Comparison of ENCODE assay signal across 8 cellular contexts in genomic region chr3:158570999-158571702, GRCh38. TPM values are rescaled to one million over a fixed set of nuclear protein-coding genes. Genes with fewer than 3 reads are reported as not detected.
DNase-seq lines count a peak whose midpoint lies in the region; ATAC-seq, FAIRE-seq and TF ChIP-seq lines count a peak whose summit lies in the region.

Gene MLF1 (plus strand): TSS chr3:158571194. CDS start chr3:158571301, 107 bp downstream.

- peak; percentile 77 for DNase-seq in GM04503 (ENCODE audit: low read depth)
- peak; percentile 94 to 98 (median 98) for DNase-seq in NCI-H1417 (lab: John Stamatoyannopoulos, UW)
- peak; percentile 67 for DNase-seq in T-helper 22 cell (ENCODE audit: low read depth)
- peak; percentile 90 for DNase-seq in astrocyte (ENCODE audit: low read depth)
- DNase-seq in left ventricle myocardium superior = peak; percentile 99
- DNase-seq in pons (ENCODE audit: low spot score) = peak; percentile 95
- DNase-seq in tibial artery = peak; percentile 97 to 98

- H3K4me1 Mint-ChIP-seq in astrocyte (ENCODE audit: low read depth, unreplicated experiment) = peaks cover 8% of the 10 kb centered on the region

- H3K4me3 ChIP-seq in astrocyte (ENCODE audit: insufficient read depth, low read depth, low read length) = peak within 1 kb of the TSS; percentile 77
- peak within 1 kb of the TSS; percentile 53 to 64 for H3K4me3 ChIP-seq in tibial artery

- H4K20me1 ChIP-seq in astrocyte (ENCODE audit: insufficient read depth, low read length) = no peaks in the 10 kb centered on the region

- peak within 1 kb of the TSS; percentile 99 for H3K27ac Mint-ChIP-seq in astrocyte (ENCODE audit: unreplicated experiment)

- no peak for TF ChIP-seq CTCF in astrocyte (IDR thresholded peaks at IDR 0.05; ENCODE audit: insufficient read depth, low read depth, low read length)
- TF ChIP-seq CTCF in tibial artery (IDR thresholded peaks at IDR 0.05) = no peak

- H3K36me3 ChIP-seq in astrocyte (ENCODE audit: insufficient read depth, low read length) = no peaks in the 10 kb centered on the region
- H3K36me3 ChIP-seq in tibial artery = no peaks in the 10 kb centered on the region

- H3K79me2 ChIP-seq in astrocyte (ENCODE audit: insufficient read depth, low read length) = no peaks in the 10 kb centered on the region

- peak; percentile 67 for FAIRE-seq in astrocyte (lab: Jason Lieb, UNC)

- intact Hi-C loops in left ventricle myocardium superior (cut with micrococcal nuclease) = no loop called here
- intact Hi-C loops in tibial artery (cut with DNase I; ENCODE audit: low total_unique reads) = loop anchor here (10.0 kb wide), 1 partner anchor 164 kb away; the partner anchor contains the start of gene RARRES1

- peak within 1 kb of the TSS; percentile 87 for H3K27ac ChIP-seq in astrocyte (ENCODE audit: low read depth, low read length)
- peak within 1 kb of the TSS; percentile 66 to 70 for H3K27ac ChIP-seq in tibial artery

- peak within 1 kb of the TSS; percentile 95 for H2AFZ ChIP-seq in astrocyte (ENCODE audit: low read depth, low read length)

- peak within 1 kb of the TSS; percentile 98 for H3K4me3 Mint-ChIP-seq in astrocyte (ENCODE audit: unreplicated experiment)

- no peaks in the 10 kb centered on the region for H3K36me3 Mint-ChIP-seq in astrocyte (ENCODE audit: low read depth, unreplicated experiment)

- H3K9me3 ChIP-seq in astrocyte (ENCODE audit: insufficient read depth, low read depth, low read length) (no peaks in the 10 kb centered on the region), tibial artery (no peaks in the 10 kb centered on the region)

- no peaks in the 10 kb centered on the region for H3K27me3 Mint-ChIP-seq in astrocyte (ENCODE audit: low read depth, unreplicated experiment)

- no peaks in the 10 kb centered on the region for H3K27me3 ChIP-seq in astrocyte (ENCODE audit: insufficient read depth, low read length)
- H3K27me3 ChIP-seq in tibial artery = no peaks in the 10 kb centered on the region

- peak; percentile 99 for ATAC-seq in HG02588 (IDR thresholded peaks at IDR 0.05; ENCODE audit: unreplicated experiment)
- ATAC-seq in left ventricle myocardium superior = peak; percentile 98

- peak within 1 kb of the TSS; percentile 100 for H3K4me2 ChIP-seq in astrocyte (ENCODE audit: low read length)

- H3K4me1 ChIP-seq in astrocyte (ENCODE audit: insufficient read depth, low read length) (peaks cover 10% of the 10 kb centered on the region), tibial artery (peaks cover 0 to 15% (median 5%) of the 10 kb centered on the region in 4 donors)

- H3K9me3 Mint-ChIP-seq in astrocyte (ENCODE audit: unreplicated experiment) = no peaks in the 10 kb centered on the region

- peak within 1 kb of the TSS; percentile 95 for H3K9ac ChIP-seq in astrocyte (ENCODE audit: low read length)

RNA-seq across cellular contexts. Expression of gene MLF1, which starts in this region (rescaled TPM):
- total RNA-seq in astrocyte (14.3 and 15.5 TPM in 2 replicates), left ventricle myocardium superior (234 TPM)

Comparison
In these comparisons a context has a peak if more than half of its experiments do, and no peak if none do; other contexts are left out.
1. Peak in every context shown above with its lines: DNase-seq, ATAC-seq, H3K4me3 ChIP-seq and H3K27ac ChIP-seq.
2. RNA of gene MLF1 (total RNA-seq): 234 TPM in left ventricle myocardium superior (single experiment); 14.3 to 15.5 TPM in astrocyte; every median in the first group is over 10 times any median in the second.